ENCODE assay signal across 8 cellular contexts in genomic region chr9:131667576-131667975, GRCh38.
DNase-seq lines count a peak whose midpoint lies in the region; ATAC-seq and TF ChIP-seq lines count a peak whose summit lies in the region.

No MANE protein-coding gene starts in this region.

- no peaks in the 10 kb centered on the region for H3K27me3 Mint-ChIP-seq in Caco-2 (ENCODE audit: insufficient read depth, unreplicated experiment)

- BruUV-seq in Caco-2 (replicated peaks; lab: Mats Ljungman, UMichigan) = no TSS peak

- ATAC-seq in omental fat pad (ENCODE audit: low FRiP score) = no peak
- ATAC-seq in GM18861 (IDR thresholded peaks at IDR 0.05; ENCODE audit: unreplicated experiment) = no peak

- H3K9me3 ChIP-seq in Caco-2 = no peaks in the 10 kb centered on the region

- H3K4me3 Mint-ChIP-seq in Caco-2 (ENCODE audit: unreplicated experiment) = no peak overlapping the region

- POLR2A ChIA-PET in Caco-2 (lab: Charles Lee) = no interaction called here

- H3K4me3 ChIP-seq in GM12875 (ENCODE audit: low read depth, low read length) (peak overlapping the region; percentile 36), Caco-2 (ENCODE audit: low read depth, low read length) (no peak overlapping the region)

- no peaks in the 10 kb centered on the region for H3K4me1 ChIP-seq in Caco-2

- no peak for TF ChIP-seq CTCF in GM12875 (IDR thresholded peaks at IDR 0.05; ENCODE audit: borderline replicate concordance, insufficient read depth, low read depth, low read length)
- TF ChIP-seq CTCF in omental fat pad (IDR thresholded peaks at IDR 0.05) = no peak
- TF ChIP-seq CTCF in Caco-2 (IDR thresholded peaks at IDR 0.05; ENCODE audit: insufficient read depth in 1 of 2, low read depth in 1 of 2, low read length in 1 of 2, severe bottlenecking in 1 of 2, unreplicated experiment in 1 of 2) = no peak

- no peaks in the 10 kb centered on the region for H3K36me3 ChIP-seq in Caco-2 (ENCODE audit: control insufficient read depth, insufficient read depth, low read length)

- DNase-seq in activated CD4-positive, alpha-beta T cell treated with anti-CD3 and anti-CD28 coated beads for 48 hours = peak; percentile 82
- peak; percentile 59 for DNase-seq in effector CD4-positive, alpha-beta T cell
- DNase-seq in stimulated activated CD4-positive, alpha-beta T cell treated with anti-CD3 and anti-CD28 coated beads, Interleukin-4, amount 100 ng/mL, for 24 hours = peak; percentile 81
- DNase-seq in NCI-H1436 treated with DMSO at 0.1 percent for 48 hours (lab: John Stamatoyannopoulos, UW) (no peak), omental fat pad (ENCODE audit: low spot score) (no peak), Caco-2 (no peak)

- CTCF ChIA-PET in Caco-2 (lab: Charles Lee) = no interaction called here

- H3K4me1 Mint-ChIP-seq in Caco-2 (ENCODE audit: low read depth, unreplicated experiment) = no peaks in the 10 kb centered on the region

- no peaks in the 10 kb centered on the region for H3K27me3 ChIP-seq in Caco-2 (replicated peaks; ENCODE audit: control insufficient read depth, insufficient read depth, low read length)

- H3K36me3 Mint-ChIP-seq in Caco-2 (ENCODE audit: insufficient read depth, unreplicated experiment) = no peaks in the 10 kb centered on the region

- no peak overlapping the region for H3K27ac Mint-ChIP-seq in Caco-2 (ENCODE audit: unreplicated experiment)

- no peaks in the 10 kb centered on the region for H3K9me3 Mint-ChIP-seq in Caco-2 (ENCODE audit: unreplicated experiment)

- intact Hi-C loops in Caco-2 (cut with micrococcal nuclease; ENCODE audit: unreplicated experiment) = no loop called here

Comparison
In these comparisons a context has a peak if more than half of its experiments do, and no peak if none do; other contexts are left out.
1. DNase-seq: peak in activated CD4-positive, alpha-beta T cell treated with anti-CD3 and anti-CD28 coated beads for 48 hours (single experiment), effector CD4-positive, alpha-beta T cell (single experiment) and stimulated activated CD4-positive, alpha-beta T cell treated with anti-CD3 and anti-CD28 coated beads, Interleukin-4, amount 100 ng/mL, for 24 hours (single experiment); none in NCI-H1436 treated with DMSO at 0.1 percent for 48 hours (single experiment), omental fat pad (single experiment) and Caco-2 (0 of 2).